30 cellular contexts compared by ENCODE assay signal in the genomic region with DNA sequence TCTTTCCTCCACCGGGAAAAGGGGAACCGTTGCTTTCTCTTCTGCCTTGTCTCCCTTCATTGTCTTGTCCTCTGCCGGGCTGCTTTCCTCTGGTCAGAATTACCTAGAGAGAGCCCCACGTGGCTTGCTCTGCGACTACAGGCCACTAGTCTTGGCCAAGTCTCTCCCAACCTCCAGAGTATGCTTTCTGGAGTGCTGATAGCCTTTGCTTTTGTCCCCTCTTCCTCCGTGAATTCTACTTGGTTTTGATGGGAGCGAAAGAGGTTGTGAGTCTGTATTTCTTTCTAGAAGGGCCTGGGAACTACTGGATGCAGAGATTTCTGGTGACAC. TPM values are rescaled to one million over a fixed set of nuclear protein-coding genes. Genes with fewer than 3 reads are reported as not detected.
"Had no signal": no experiment of that assay in that cellular context is flagged by ENCODE, and none has a peak within 500 bp of the region (broad histone marks: within the 10 kb centered on the region; RNA-seq: fewer than 3 reads in every experiment).

No MANE protein-coding gene starts in this region.

- H3K9me3 ChIP-seq: esophagus squamous epithelium, sigmoid colon, thoracic aorta, upper lobe of right lung had no signal

- H3K4me1 ChIP-seq: upper lobe of right lung had no signal

- H3K27me3 ChIP-seq: ovary had no signal

- H3K9me3 Mint-ChIP-seq: dendritic cell treated with granulocyte-macrophage colony-stimulating factor and Interleukin-4, amounts not matched to agents 40 ng/mL and 50 ng/mL, for 4 days; stimulated activated effector memory CD8-positive, alpha-beta T cell treated with anti-CD3 and anti-CD28 coated beads, Interleukin-12 subunit alpha, Interleukin-12 subunit beta, amount 100 ng/mL, for 72 hours; stimulated activated naive CD8-positive, alpha-beta T cell treated with anti-CD3 and anti-CD28 coated beads, Interleukin-15, Interleukin-2, amounts not matched to agents 100 ng/mL and 50 ng/mL, for 24 hours had no signal

- DNase-seq: activated CD4-positive, alpha-beta T cell treated with anti-CD3 and anti-CD28 coated beads for 48 hours; activated CD4-positive, alpha-beta T cell treated with anti-CD3 and anti-CD28 coated beads, Interleukin-2, amount 50 U/mL, for 48 hours; activated CD8-positive, alpha-beta memory T cell treated with anti-CD3 and anti-CD28 coated beads for 24 hours; activated effector memory CD4-positive, alpha-beta T cell treated with Interleukin-2 at 50 U/mL for 16 hours; activated naive CD4-positive, alpha-beta T cell treated with Interleukin-2 at 50 U/mL for 16 hours; anterior cingulate cortex; esophagus squamous epithelium; foreskin melanocyte; midbrain; naive thymus-derived CD4-positive, alpha-beta T cell; ovary; sigmoid colon; small intestine; stimulated activated CD4-positive, alpha-beta T cell treated with anti-CD3 and anti-CD28 coated beads, Interleukin-4, amount 100 ng/mL, for 24 hours; T-cell; upper lobe of right lung had no signal

- H3K4me3 ChIP-seq: esophagus squamous epithelium, ovary, sigmoid colon, thoracic aorta, upper lobe of right lung had no signal

- H3K36me3 Mint-ChIP-seq: activated naive CD8-positive, alpha-beta T cell had no signal

- H3K4me3 Mint-ChIP-seq: activated naive CD8-positive, alpha-beta T cell; central memory CD8-positive, alpha-beta T cell; dendritic cell treated with granulocyte-macrophage colony-stimulating factor and Interleukin-4, amounts not matched to agents 40 ng/mL and 50 ng/mL, for 4 days; naive thymus-derived CD4-positive, alpha-beta T cell; stimulated activated effector memory CD8-positive, alpha-beta T cell treated with anti-CD3 and anti-CD28 coated beads, Interleukin-12 subunit alpha, Interleukin-12 subunit beta, amount 100 ng/mL, for 72 hours; stimulated activated naive CD8-positive, alpha-beta T cell treated with anti-CD3 and anti-CD28 coated beads, Interleukin-15, Interleukin-2, amounts not matched to agents 100 ng/mL and 50 ng/mL, for 24 hours; T-cell had no signal

- H3K27ac Mint-ChIP-seq: activated naive CD8-positive, alpha-beta T cell; dendritic cell treated with granulocyte-macrophage colony-stimulating factor and Interleukin-4, amounts not matched to agents 40 ng/mL and 50 ng/mL, for 4 days; naive thymus-derived CD4-positive, alpha-beta T cell; progenitor cell of endocrine pancreas; stimulated activated effector memory CD8-positive, alpha-beta T cell treated with anti-CD3 and anti-CD28 coated beads, Interleukin-12 subunit alpha, Interleukin-12 subunit beta, amount 100 ng/mL, for 72 hours; stimulated activated naive CD8-positive, alpha-beta T cell treated with anti-CD3 and anti-CD28 coated beads, Interleukin-15, Interleukin-2, amounts not matched to agents 100 ng/mL and 50 ng/mL, for 24 hours; T-cell had no signal

- H3K27ac ChIP-seq: esophagus squamous epithelium, ovary, sigmoid colon, thoracic aorta, upper lobe of right lung, VCaP had no signal

- ATAC-seq: activated CD4-positive, CD25-positive, alpha-beta regulatory T cell treated with anti-CD3 and anti-CD28 coated beads, Interleukin-2, amount 50 U/mL, for 24 hours; naive thymus-derived CD4-positive, alpha-beta T cell; T-cell; upper lobe of right lung had no signal

- H3K36me3 ChIP-seq: esophagus squamous epithelium, ovary, sigmoid colon, thoracic aorta, upper lobe of right lung had no signal

RNA-seq across cellular contexts. Expression of a gene that starts 5.3 kb away (rescaled TPM):
- total RNA-seq: bronchial epithelial cell; esophagus squamous epithelium; kidney epithelial cell; lower leg skin; naive thymus-derived CD4-positive, alpha-beta T cell; ovary; renal cortical epithelial cell; sigmoid colon; subcutaneous adipose tissue; T-cell; thoracic aorta; upper lobe of right lung had no signal
